Comparison of ENCODE assay signal across 8 cellular contexts in the genomic region with DNA sequence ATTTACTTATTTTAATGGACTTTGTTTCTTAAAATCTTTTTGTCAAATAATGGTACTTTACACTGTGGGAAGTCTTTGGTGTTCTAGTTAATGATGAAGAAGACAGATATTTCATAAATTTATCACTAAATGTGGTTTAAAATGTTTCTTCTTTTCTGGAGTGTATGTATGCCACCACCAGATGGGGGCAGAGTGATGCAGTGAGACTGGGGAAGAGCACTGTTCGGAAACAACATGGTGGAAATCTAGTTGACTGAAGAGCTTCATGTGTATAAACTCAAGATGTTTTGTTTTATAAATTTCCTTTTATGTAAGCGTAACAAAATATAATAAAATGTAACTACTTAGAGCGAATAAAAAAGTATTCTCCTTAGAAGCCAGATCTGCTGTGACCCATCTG.
DNase-seq lines count a peak whose midpoint lies in the region; ATAC-seq and TF ChIP-seq lines count a peak whose summit lies in the region.

No MANE protein-coding gene starts in this region.

- H4K20me1 ChIP-seq in OCI-LY1 (ENCODE audit: insufficient read depth, low read length): no peaks in the 10 kb centered on the region

- TF ChIP-seq POLR2A in tibial nerve (IDR thresholded peaks at IDR 0.05): no peak

- H3K27ac ChIP-seq in AG04450 (ENCODE audit: low read depth, low read length) (no peak overlapping the region), OCI-LY1 (ENCODE audit: low read depth, low read length, poor library complexity, severe bottlenecking) (no peak overlapping the region), tibial nerve (no peak overlapping the region)

- no peak overlapping the region for H3K9ac ChIP-seq in OCI-LY1 (ENCODE audit: low read length)

- DNase-seq in AG04450 (ENCODE audit: low read depth, low spot score) (no peak), H4 (ENCODE audit: low spot score) (peak; percentile 46), fibroblast of peridontal ligament (ENCODE audit: extremely low read depth) (peak; percentile 70), tibial nerve (ENCODE audit: low spot score in 2 of 2) (no peak), omental fat pad (ENCODE audit: low spot score) (no peak), T1000 (lab: John Stamatoyannopoulos, UW) (no peak)

- CTCF ChIA-PET in AG04450 (lab: Charles Lee): interaction anchor here (0.6 to 3.9 kb wide), 28 partner anchors 9 to 723 kb away, joined by 3 to 38 read pairs (median 3); no protein-coding TSS in a partner anchor

- ATAC-seq in omental fat pad (ENCODE audit: low FRiP score) (no peak), HG02678 (IDR thresholded peaks at IDR 0.05; ENCODE audit: unreplicated experiment) (no peak)

- H3F3A ChIP-seq in OCI-LY1 (ENCODE audit: insufficient read depth, low read length): no peaks in the 10 kb centered on the region

- 97% methylated on average over 3 of the region's 3 CpGs for WGBS in tibial nerve, 2 donors

- H3K4me2 ChIP-seq in OCI-LY1 (ENCODE audit: low read length): no peak overlapping the region

- H3K27me3 ChIP-seq in AG04450 (ENCODE audit: control insufficient read depth, insufficient read depth, low read length): no peaks in the 10 kb centered on the region
- H3K27me3 ChIP-seq in OCI-LY1 (ENCODE audit: insufficient read depth, low read length): no peaks in the 10 kb centered on the region
- H3K27me3 ChIP-seq in tibial nerve: no peaks in the 10 kb centered on the region

- H2AFZ ChIP-seq in OCI-LY1 (ENCODE audit: low read length): no peak overlapping the region

- POLR2A ChIA-PET in AG04450 (lab: Yijun Ruan, JAX): no interaction called here

- H3K4me1 ChIP-seq in OCI-LY1 (ENCODE audit: insufficient read depth, low read length, severe bottlenecking) (no peaks in the 10 kb centered on the region), tibial nerve (no peaks in the 10 kb centered on the region)

- H3K79me2 ChIP-seq in OCI-LY1 (ENCODE audit: insufficient read depth, low read length): no peaks in the 10 kb centered on the region

- TF ChIP-seq CTCF in AG04450 (IDR thresholded peaks at IDR 0.05; ENCODE audit: low read depth, low read length): peak; percentile 62
- peak; percentile 50 for TF ChIP-seq CTCF in OCI-LY1 (IDR thresholded peaks at IDR 0.05; ENCODE audit: low read length)
- peak in 1 of 5 experiments; percentile 16 for TF ChIP-seq CTCF in tibial nerve (IDR thresholded peaks at IDR 0.05)
- no peak for TF ChIP-seq CTCF in omental fat pad (IDR thresholded peaks at IDR 0.05)

- H3K9me2 ChIP-seq in OCI-LY1 (ENCODE audit: low read depth, low read length): no peaks in the 10 kb centered on the region

- H3K36me3 ChIP-seq in OCI-LY1 (ENCODE audit: insufficient read depth, low read length) (no peaks in the 10 kb centered on the region), tibial nerve (no peaks in the 10 kb centered on the region)

- TF ChIP-seq EP300 in tibial nerve (IDR thresholded peaks at IDR 0.05): no peak

- H3K4me3 ChIP-seq in AG04450 (ENCODE audit: low read depth, low read length) (no peak overlapping the region), OCI-LY1 (ENCODE audit: low read depth, low read length, poor library complexity, severe bottlenecking) (no peak overlapping the region), tibial nerve (no peak overlapping the region)

- H3K9me3 ChIP-seq in AG04450 (ENCODE audit: control insufficient read depth, insufficient read depth, low read length): no peaks in the 10 kb centered on the region
- no peaks in the 10 kb centered on the region for H3K9me3 ChIP-seq in OCI-LY1 (ENCODE audit: low read length)
- H3K9me3 ChIP-seq in tibial nerve: peaks cover 0 to 15% (median 0%) of the 10 kb centered on the region in 4 donors

Comparison
In these comparisons a context has a peak if more than half of its experiments do, and no peak if none do; other contexts are left out.
1. DNase-seq: peak in H4 (single experiment) and fibroblast of peridontal ligament (single experiment); none in AG04450 (single experiment), tibial nerve (0 of 2), omental fat pad (single experiment) and T1000 (single experiment).
2. CTCF ChIP-seq: peak in AG04450 (single experiment) and OCI-LY1 (single experiment); none in omental fat pad (0 of 3).